In the genomic region with DNA sequence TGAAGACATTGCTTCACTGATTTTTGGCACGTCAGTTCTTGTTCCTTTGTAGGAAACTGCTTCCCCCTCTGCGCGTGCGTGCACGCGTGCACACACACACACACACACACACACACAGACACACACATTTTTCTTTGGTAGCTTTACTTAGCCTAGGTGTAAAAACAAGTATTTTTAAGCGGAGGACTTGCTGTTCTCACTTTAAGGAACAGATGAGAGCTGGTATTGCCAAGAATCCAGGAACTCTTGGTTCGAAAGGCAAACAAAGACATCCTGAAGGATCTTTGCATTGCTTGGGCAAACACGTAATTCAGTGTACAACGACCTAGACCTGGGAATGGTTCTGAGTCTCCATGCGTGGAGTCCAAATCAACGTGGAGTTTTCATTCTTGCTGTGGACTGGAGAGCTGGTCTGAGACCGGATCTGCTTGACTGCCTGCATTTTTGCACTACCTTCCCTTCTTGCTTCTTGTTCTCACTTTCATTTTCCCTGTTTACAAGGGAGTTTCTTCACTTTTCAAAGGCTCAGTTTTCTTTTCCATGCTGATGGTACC, we compare ENCODE assay signal across 9 cellular contexts. TPM values are rescaled to one million over a fixed set of nuclear protein-coding genes. Genes with fewer than 3 reads are reported as not detected.
DNase-seq lines count a peak whose midpoint lies in the region; ATAC-seq, FAIRE-seq and TF ChIP-seq lines count a peak whose summit lies in the region.
"Had no signal": no experiment of that assay in that cellular context is flagged by ENCODE, and none has a peak within 500 bp of the region (broad histone marks: within the 10 kb centered on the region; RNA-seq: fewer than 3 reads in every experiment).

No MANE protein-coding gene starts in this region.

- DNase-seq in stimulated activated naive CD4-positive, alpha-beta T cell (lab: John Stamatoyannopoulos, UW), result peak in 4 of 6 experiments; percentile 9 to 56 (median 18)
- no peak for DNase-seq in stimulated activated naive CD4-positive, alpha-beta T cell treated with Interleukin-2 at 50 U/mL for 16 hours (lab: John Stamatoyannopoulos, UW)
- DNase-seq in NAMALWA (ENCODE audit: low spot score) (peak; percentile 57), kidney (no peak), vagina (ENCODE audit: extremely low spot score in 2 of 2) (no peak), foreskin fibroblast (no peak)
- no peak for DNase-seq in stimulated activated CD4-positive, alpha-beta T cell treated with anti-CD3 and anti-CD28 coated beads, Interleukin-12 subunit alpha, Interleukin-12 subunit beta, amount 100 ng/mL, for 4 hours

- H3K4me3 ChIP-seq in kidney (ENCODE audit: low read length in 2 of 2), result peak overlapping the region; percentile 36 to 41
- no peak overlapping the region for H3K4me3 ChIP-seq in vagina
- H3K4me3 ChIP-seq in foreskin fibroblast (ENCODE audit: low read depth in 1 of 2, low read length in 2 of 2), result no peak overlapping the region

- TF ChIP-seq CTCF in kidney (IDR thresholded peaks at IDR 0.05; ENCODE audit: borderline replicate concordance, extremely low read depth, insufficient read depth) (no peak), vagina (IDR thresholded peaks at IDR 0.05) (no peak), foreskin fibroblast (IDR thresholded peaks at IDR 0.05; ENCODE audit: low read depth, low read length) (no peak)

- peak overlapping the region in 1 of 2 donors; percentile 32 for H3K9ac ChIP-seq in kidney (ENCODE audit: low read length in 2 of 2)

- H3K9me3 ChIP-seq in kidney (ENCODE audit: control insufficient read depth in 1 of 2, low read length in 2 of 2) (no peaks in the 10 kb centered on the region), vagina (no peaks in the 10 kb centered on the region)

- H3K4me1 ChIP-seq in kidney (ENCODE audit: control insufficient read depth in 1 of 2, insufficient read depth in 1 of 2, low read depth in 1 of 2, low read length in 2 of 2) (peaks cover 0 to 5% of the 10 kb centered on the region in 2 donors), vagina (peaks cover 6% of the 10 kb centered on the region)

- peak overlapping the region; percentile 61 to 75 for H3K27ac ChIP-seq in kidney (ENCODE audit: low read depth in 2 of 2, low read length in 2 of 2)
- H3K27ac ChIP-seq in vagina, result peak overlapping the region; percentile 10

- intact Hi-C loops in kidney (cut with DNase I), result no loop called here
- intact Hi-C loops in vagina (cut with DNase I), result no loop called here

- no peak for FAIRE-seq in kidney (lab: Jason Lieb, UNC)

- H3K27me3 ChIP-seq in vagina, result no peaks in the 10 kb centered on the region

- H3K36me3 ChIP-seq in kidney (ENCODE audit: control insufficient read depth in 1 of 2, insufficient read depth in 2 of 2, low read length in 2 of 2) (no peaks in the 10 kb centered on the region), vagina (no peaks in the 10 kb centered on the region)

- TF ChIP-seq POLR2A in vagina (IDR thresholded peaks at IDR 0.05), result no peak

- ATAC-seq in SK-N-SH treated with all-trans-retinoic acid at 6 μM for 48 hours, result no peak

TF ChIP-seq in SK-N-SH treated with all-trans-retinoic acid at 6 μM for 48 hours, 23 proteins besides CTCF, POLR2A, EP300 and RAD21:
- TF ChIP-seq BACH2 (CRISPR knock-in tag; IDR thresholded peaks at IDR 0.05; ENCODE audit: borderline replicate concordance) (no peak), ZFP3 (CRISPR knock-in tag; IDR thresholded peaks at IDR 0.05) (no peak)

RNA-seq across cellular contexts. Expression of gene TMEM268, which starts 8.2 kb away (rescaled TPM):
- 11.3 TPM for total RNA-seq in kidney
- 6.2 TPM for polyA plus RNA-seq in kidney (ENCODE audit: insufficient read depth, low read depth, low replicate concordance)
- 11.5 TPM for total RNA-seq in vagina

RNA-seq across cellular contexts. Expression of gene ATP6V1G1, which starts 31.7 kb away (rescaled TPM):
- 103 TPM for total RNA-seq in kidney
- 215 TPM for polyA plus RNA-seq in kidney (ENCODE audit: insufficient read depth, low read depth, low replicate concordance)
- 161 TPM for total RNA-seq in vagina

RNA-seq across cellular contexts. Expression of gene TEX53, which starts 38.3 kb away (rescaled TPM):
- total RNA-seq in kidney, result not detected
- polyA plus RNA-seq in kidney (ENCODE audit: insufficient read depth, low read depth, low replicate concordance), result not detected
- total RNA-seq in vagina, result not detected
- total RNA-seq: SK-MEL-5 had no signal

Comparison
In these comparisons a context has a peak if more than half of its experiments do, and no peak if none do; other contexts are left out.
1. DNase-seq: peak in stimulated activated naive CD4-positive, alpha-beta T cell (4 of 6) and NAMALWA (single experiment); none in stimulated activated naive CD4-positive, alpha-beta T cell treated with Interleukin-2 at 50 U/mL for 16 hours (single experiment), kidney (single experiment), vagina (0 of 2), stimulated activated CD4-positive, alpha-beta T cell treated with anti-CD3 and anti-CD28 coated beads, Interleukin-12 subunit alpha, Interleukin-12 subunit beta, amount 100 ng/mL, for 4 hours (single experiment) and foreskin fibroblast (0 of 2).
2. H3K4me3 ChIP-seq: peak in kidney (2 of 2); none in vagina (0 of 2) and foreskin fibroblast (0 of 2).